In genomic region chr4:147071341-147071740, GRCh38 we compare ENCODE assay signal across 34 cellular contexts.
"Had no signal": no experiment of that assay in that cellular context is flagged by ENCODE, and none has a peak within 500 bp of the region (broad histone marks: within the 10 kb centered on the region; RNA-seq: fewer than 3 reads in every experiment).

No MANE protein-coding gene starts in this region.

- H3K36me3 ChIP-seq: brain microvascular endothelial cell, breast epithelium had no signal

- H3K4me1 Mint-ChIP-seq: activated B cell treated with CpG ODN at 0.5 μM for 24 hours; activated CD4-positive, alpha-beta memory T cell treated with anti-CD3 and anti-CD28 coated beads, Interleukin-2, amount 10 ng/mL, durations not matched to agents 7 days and 5 days; activated CD4-positive, alpha-beta T cell treated with anti-CD3 and anti-CD28 coated beads, Interleukin-2, amount 10 ng/mL, durations not matched to agents 7 days and 5 days; activated CD8-positive, alpha-beta memory T cell treated with anti-CD3 and anti-CD28 coated beads, Interleukin-2, amount 10 ng/mL, durations not matched to agents 7 days and 5 days; activated naive CD4-positive, alpha-beta T cell treated with anti-CD3 and anti-CD28 coated beads, Interleukin-2, amount 10 ng/mL, durations not matched to agents 7 days and 5 days; activated naive CD4-positive, alpha-beta T cell treated with anti-CD3 and anti-CD28 coated beads, Interleukin-2, amount 50 U/mL, for 24 hours; activated naive CD8-positive, alpha-beta T cell treated with anti-CD3 and anti-CD28 coated beads, Interleukin-2, amount 10 ng/mL, durations not matched to agents 7 days and 5 days; activated naive CD8-positive, alpha-beta T cell treated with anti-CD3 and anti-CD28 coated beads, Interleukin-2, amount 50 U/mL, for 24 hours had no signal

- H3K4me1 ChIP-seq: body of pancreas, breast epithelium had no signal

- H3K27me3 ChIP-seq: body of pancreas, brain microvascular endothelial cell, breast epithelium had no signal

- H3K27ac ChIP-seq: body of pancreas, brain microvascular endothelial cell, breast epithelium, VCaP had no signal

- H3K4me3 ChIP-seq: body of pancreas, breast epithelium had no signal

- H3K27ac Mint-ChIP-seq: activated B cell treated with CpG ODN at 0.5 μM for 24 hours; activated CD4-positive, alpha-beta memory T cell treated with anti-CD3 and anti-CD28 coated beads, Interleukin-2, amount 10 ng/mL, durations not matched to agents 7 days and 5 days; activated CD4-positive, alpha-beta T cell treated with anti-CD3 and anti-CD28 coated beads, Interleukin-2, amount 10 ng/mL, durations not matched to agents 7 days and 5 days; activated CD8-positive, alpha-beta memory T cell treated with anti-CD3 and anti-CD28 coated beads, Interleukin-2, amount 10 ng/mL, durations not matched to agents 7 days and 5 days; activated CD8-positive, alpha-beta T cell treated with anti-CD3 and anti-CD28 coated beads, Interleukin-2, amount 10 ng/mL, durations not matched to agents 7 days and 5 days; activated naive CD4-positive, alpha-beta T cell treated with anti-CD3 and anti-CD28 coated beads, Interleukin-2, amount 10 ng/mL, durations not matched to agents 7 days and 5 days; activated naive CD4-positive, alpha-beta T cell treated with anti-CD3 and anti-CD28 coated beads, Interleukin-2, amount 50 U/mL, for 24 hours; activated naive CD8-positive, alpha-beta T cell; activated naive CD8-positive, alpha-beta T cell treated with anti-CD3 and anti-CD28 coated beads, Interleukin-2, amount 10 ng/mL, durations not matched to agents 7 days and 5 days; activated naive CD8-positive, alpha-beta T cell treated with anti-CD3 and anti-CD28 coated beads, Interleukin-2, amount 50 U/mL, for 24 hours; activated T-cell treated with anti-CD3 and anti-CD28 coated beads, Interleukin-2, amount 50 U/mL, for 24 hours; activated T-helper 2 cell treated with anti-CD3 and anti-CD28 coated beads, Interferon-gamma antibody, Interleukin-2, Interleukin-4, amounts not matched to agents 10 μg/mL and 5 μg/mL and 100 μg/mL, durations not matched to agents 14 hours and 24 hours and 36 hours; T-helper 1 cell treated with Interleukin-12 subunit alpha and Interleukin-12 subunit beta and Interleukin-4 antibody, amounts not matched to agents 30 μg/mL and 1 μg/mL, for 36 hours; T-helper 2 cell treated with Interferon-gamma antibody and Interleukin-4, amounts not matched to agents 5 μg/mL and 100 μg/mL, for 36 hours had no signal

- H3K9me3 ChIP-seq: body of pancreas had no signal

- H3K27me3 Mint-ChIP-seq: activated CD4-positive, alpha-beta T cell treated with anti-CD3 and anti-CD28 coated beads, Interleukin-2, amount 10 ng/mL, durations not matched to agents 7 days and 5 days had no signal

- ATAC-seq: activated CD8-positive, alpha-beta memory T cell treated with anti-CD3 and anti-CD28 coated beads, Interleukin-2, amount 10 ng/mL, durations not matched to agents 7 days and 5 days; activated CD8-positive, alpha-beta T cell treated with anti-CD3 and anti-CD28 coated beads, Interleukin-2, amount 10 ng/mL, durations not matched to agents 7 days and 5 days; activated naive CD8-positive, alpha-beta T cell treated with anti-CD3 and anti-CD28 coated beads, Interleukin-2, amount 50 U/mL, for 24 hours; body of pancreas had no signal

- H3K9me3 Mint-ChIP-seq: activated naive CD8-positive, alpha-beta T cell treated with anti-CD3 and anti-CD28 coated beads, Interleukin-2, amount 10 ng/mL, durations not matched to agents 7 days and 5 days; activated T-helper 2 cell treated with anti-CD3 and anti-CD28 coated beads, Interferon-gamma antibody, Interleukin-2, Interleukin-4, amounts not matched to agents 10 μg/mL and 5 μg/mL and 100 μg/mL, durations not matched to agents 14 hours and 24 hours and 36 hours; T-helper 1 cell treated with Interleukin-12 subunit alpha and Interleukin-12 subunit beta and Interleukin-4 antibody, amounts not matched to agents 30 μg/mL and 1 μg/mL, for 36 hours; T-helper 2 cell treated with Interferon-gamma antibody and Interleukin-4, amounts not matched to agents 5 μg/mL and 100 μg/mL, for 36 hours had no signal

- H3K4me3 Mint-ChIP-seq: activated B cell treated with CpG ODN at 0.5 μM for 24 hours; activated CD4-positive, alpha-beta memory T cell treated with anti-CD3 and anti-CD28 coated beads, Interleukin-2, amount 10 ng/mL, durations not matched to agents 7 days and 5 days; activated CD4-positive, alpha-beta T cell treated with anti-CD3 and anti-CD28 coated beads, Interleukin-2, amount 10 ng/mL, durations not matched to agents 7 days and 5 days; activated CD8-positive, alpha-beta memory T cell treated with anti-CD3 and anti-CD28 coated beads, Interleukin-2, amount 10 ng/mL, durations not matched to agents 7 days and 5 days; activated CD8-positive, alpha-beta T cell treated with anti-CD3 and anti-CD28 coated beads, Interleukin-2, amount 10 ng/mL, durations not matched to agents 7 days and 5 days; activated naive CD4-positive, alpha-beta T cell treated with anti-CD3 and anti-CD28 coated beads, Interleukin-2, amount 10 ng/mL, durations not matched to agents 7 days and 5 days; activated naive CD4-positive, alpha-beta T cell treated with anti-CD3 and anti-CD28 coated beads, Interleukin-2, amount 50 U/mL, for 24 hours; activated naive CD8-positive, alpha-beta T cell; activated naive CD8-positive, alpha-beta T cell treated with anti-CD3 and anti-CD28 coated beads, Interleukin-2, amount 10 ng/mL, durations not matched to agents 7 days and 5 days; activated naive CD8-positive, alpha-beta T cell treated with anti-CD3 and anti-CD28 coated beads, Interleukin-2, amount 50 U/mL, for 24 hours; activated T-cell treated with anti-CD3 and anti-CD28 coated beads, Interleukin-2, amount 50 U/mL, for 24 hours; T-helper 1 cell treated with Interleukin-12 subunit alpha and Interleukin-12 subunit beta and Interleukin-4 antibody, amounts not matched to agents 30 μg/mL and 1 μg/mL, for 36 hours; T-helper 2 cell treated with Interferon-gamma antibody and Interleukin-4, amounts not matched to agents 5 μg/mL and 100 μg/mL, for 36 hours had no signal

- DNase-seq: activated B cell treated with CpG ODN at 0.5 μM for 24 hours; activated CD4-positive, alpha-beta memory T cell treated with anti-CD3 and anti-CD28 coated beads, Interleukin-2, amount 10 ng/mL, durations not matched to agents 7 days and 5 days; activated CD4-positive, alpha-beta T cell treated with anti-CD3 and anti-CD28 coated beads for 48 hours; activated CD4-positive, alpha-beta T cell treated with anti-CD3 and anti-CD28 coated beads, Interleukin-2, amount 10 ng/mL, durations not matched to agents 7 days and 5 days; activated CD4-positive, alpha-beta T cell treated with anti-CD3 and anti-CD28 coated beads, Interleukin-2, amount 50 U/mL, for 48 hours; activated CD4-positive, CD25-positive, alpha-beta regulatory T cell treated with anti-CD3 and anti-CD28 coated beads, Interleukin-2, amount 50 U/mL, for 72 hours; activated CD8-positive, alpha-beta memory T cell treated with anti-CD3 and anti-CD28 coated beads for 24 hours; activated CD8-positive, alpha-beta memory T cell treated with anti-CD3 and anti-CD28 coated beads, Interleukin-2, amount 10 ng/mL, durations not matched to agents 7 days and 5 days; activated CD8-positive, alpha-beta memory T cell treated with anti-CD3 and anti-CD28 coated beads, Interleukin-2, amount 50 U/mL, for 48 hours; activated CD8-positive, alpha-beta T cell treated with anti-CD3 and anti-CD28 coated beads, Interleukin-2, amount 10 ng/mL, durations not matched to agents 7 days and 5 days; activated effector memory CD4-positive, alpha-beta T cell treated with Interleukin-2 at 50 U/mL for 16 hours; activated gamma-delta T cell; activated naive CD4-positive, alpha-beta T cell treated with anti-CD3 and anti-CD28 coated beads, Interleukin-2, amount 10 ng/mL, durations not matched to agents 7 days and 5 days; activated naive CD4-positive, alpha-beta T cell treated with Interleukin-2 at 50 U/mL for 16 hours; activated naive CD8-positive, alpha-beta T cell treated with anti-CD3 and anti-CD28 coated beads, Interleukin-2, amount 10 ng/mL, durations not matched to agents 7 days and 5 days; activated naive CD8-positive, alpha-beta T cell treated with anti-CD3 and anti-CD28 coated beads, Interleukin-2, amount 50 U/mL, for 24 hours; activated T-cell treated with anti-CD3 and anti-CD28 coated beads, Interleukin-2, amount 50 U/mL, for 24 hours; activated T-cell treated with anti-CD3 and anti-CD28 coated beads, Interleukin-2, amount 50 U/mL, for 48 hours; amniotic stem cell; aorta; body of pancreas; brain microvascular endothelial cell; central memory CD4-positive, alpha-beta T cell; T-helper 2 cell; T-helper 9 cell had no signal

- H3K36me3 Mint-ChIP-seq: activated CD8-positive, alpha-beta memory T cell treated with anti-CD3 and anti-CD28 coated beads, Interleukin-2, amount 10 ng/mL, durations not matched to agents 7 days and 5 days; activated naive CD4-positive, alpha-beta T cell treated with anti-CD3 and anti-CD28 coated beads, Interleukin-2, amount 10 ng/mL, durations not matched to agents 7 days and 5 days; activated naive CD8-positive, alpha-beta T cell treated with anti-CD3 and anti-CD28 coated beads, Interleukin-2, amount 10 ng/mL, durations not matched to agents 7 days and 5 days had no signal

- FAIRE-seq: astrocyte, TTC549 had no signal
